In the genomic region with DNA sequence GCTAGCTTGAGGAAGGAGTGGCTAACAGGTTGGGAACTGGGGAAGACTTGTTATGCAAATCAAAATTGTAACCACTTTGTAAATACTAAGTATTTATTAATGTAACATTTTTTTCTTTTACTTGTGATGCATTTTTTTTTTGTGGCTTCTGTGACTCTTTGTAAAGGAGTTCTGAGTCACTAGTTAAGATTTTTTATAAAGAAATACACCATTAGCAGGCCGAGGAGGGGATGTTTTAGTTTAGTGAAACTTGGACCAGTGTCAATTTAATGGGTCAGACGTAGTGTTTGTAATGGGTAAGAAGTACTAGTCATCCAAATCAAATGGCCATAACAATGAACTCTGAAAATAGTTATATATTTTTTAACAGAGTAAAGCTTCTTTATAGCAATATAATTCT, we compare ENCODE assay signal across 14 cellular contexts. TPM values are rescaled to one million over a fixed set of nuclear protein-coding genes. Genes with fewer than 3 reads are reported as not detected.
DNase-seq lines count a peak whose midpoint lies in the region; ATAC-seq and TF ChIP-seq lines count a peak whose summit lies in the region.
"Had no signal": no experiment of that assay in that cellular context is flagged by ENCODE, and none has a peak within 500 bp of the region (broad histone marks: within the 10 kb centered on the region; RNA-seq: fewer than 3 reads in every experiment).

No MANE protein-coding gene starts in this region.

- H3K36me3 Mint-ChIP-seq in CD8-positive, alpha-beta memory T cell = no peaks in the 10 kb centered on the region
- H3K36me3 Mint-ChIP-seq: CD4-positive, alpha-beta memory T cell; T-cell had no signal

- peak; percentile 60 for ATAC-seq in RWPE2 (ENCODE audit: low read depth)
- ATAC-seq: T-cell had no signal

- no peaks in the 10 kb centered on the region for H3K27me3 ChIP-seq in RWPE2 (ENCODE audit: insufficient read depth, poor library complexity, severe bottlenecking)
- H3K27me3 ChIP-seq in CD8-positive, alpha-beta memory T cell (ENCODE audit: insufficient read depth, low read length, poor library complexity, severe bottlenecking) = no peaks in the 10 kb centered on the region
- H3K27me3 ChIP-seq: cardiac muscle cell, stomach had no signal

- POLR2A ChIA-PET in CD8-positive, alpha-beta memory T cell (lab: Charles Lee) = no interaction called here

- no peak overlapping the region for H3K4me3 ChIP-seq in RWPE2 (ENCODE audit: severe bottlenecking)
- H3K4me3 ChIP-seq in epithelial cell of proximal tubule (ENCODE audit: low read depth, low read length) = no peak overlapping the region
- H3K4me3 ChIP-seq in retinal pigment epithelial cell (ENCODE audit: low read length) = no peak overlapping the region
- H3K4me3 ChIP-seq in CD8-positive, alpha-beta memory T cell (ENCODE audit: low read length) = no peak overlapping the region
- H3K4me3 ChIP-seq: cardiac muscle cell, stomach had no signal

- H3K9me3 Mint-ChIP-seq in CD8-positive, alpha-beta memory T cell = peaks cover 0 to 2% (median 0%) of the 10 kb centered on the region in 5 donors
- H3K9me3 Mint-ChIP-seq: CD4-positive, alpha-beta memory T cell; T-cell had no signal

- no peak for TF ChIP-seq CTCF in RWPE2 (IDR thresholded peaks at IDR 0.05; ENCODE audit: poor library complexity, severe bottlenecking)
- no peak for TF ChIP-seq CTCF in epithelial cell of proximal tubule (conservative IDR thresholded peaks at IDR 0.05; ENCODE audit: low read depth, low read length)
- TF ChIP-seq CTCF in retinal pigment epithelial cell (conservative IDR thresholded peaks at IDR 0.05; ENCODE audit: low read depth, low read length) = no peak

- intact Hi-C loops in cardiac septum (cut with DNase I) = no loop called here

- H3K4me1 ChIP-seq in RWPE2 (ENCODE audit: insufficient read depth, poor library complexity, severe bottlenecking) = peaks cover 59% of the 10 kb centered on the region
- H3K4me1 ChIP-seq in CD8-positive, alpha-beta memory T cell (ENCODE audit: insufficient read depth, low read length) = no peaks in the 10 kb centered on the region

- no peaks in the 10 kb centered on the region for H3K4me1 Mint-ChIP-seq in CD8-positive, alpha-beta memory T cell
- H3K4me1 Mint-ChIP-seq: CD4-positive, alpha-beta memory T cell; T-cell had no signal

- CTCF ChIA-PET in CD8-positive, alpha-beta memory T cell (lab: Charles Lee) = no interaction called here

- H3K9me3 ChIP-seq in RWPE2 (ENCODE audit: severe bottlenecking) = no peaks in the 10 kb centered on the region
- H3K9me3 ChIP-seq in CD8-positive, alpha-beta memory T cell (ENCODE audit: low read length) = no peaks in the 10 kb centered on the region
- H3K9me3 ChIP-seq: stomach had no signal

- no peak overlapping the region for H3K4me3 Mint-ChIP-seq in CD8-positive, alpha-beta memory T cell
- H3K4me3 Mint-ChIP-seq: CD4-positive, alpha-beta memory T cell; T-cell had no signal

- DNase-seq in EL (peak; percentile 90), RWPE2 (ENCODE audit: low spot score) (no peak), epithelial cell of proximal tubule (ENCODE audit: low read depth) (peak; percentile 64), retinal pigment epithelial cell (ENCODE audit: low read depth) (peak; percentile 60), DMS153 treated with DMSO at 0.1 percent for 48 hours (lab: John Stamatoyannopoulos, UW; ENCODE audit: unreplicated experiment) (no peak), cardiac septum (ENCODE audit: low spot score) (no peak)
- no peak for DNase-seq in CD8-positive, alpha-beta memory T cell
- DNase-seq in stimulated activated CD4-positive, alpha-beta T cell treated with anti-CD3 and anti-CD28 coated beads, Interleukin-2, amount 100 ng/mL, for 24 hours = no peak
- DNase-seq: CD4-positive, alpha-beta memory T cell; erythroblast; NCI-H2107; stomach; T-cell had no signal

- H3K27ac ChIP-seq in RWPE2 (ENCODE audit: poor library complexity, severe bottlenecking) = peak overlapping the region; percentile 86
- H3K27ac ChIP-seq in CD8-positive, alpha-beta memory T cell (ENCODE audit: low read depth, low read length) = no peak overlapping the region
- H3K27ac ChIP-seq: cardiac muscle cell, stomach had no signal

- H3K27me3 Mint-ChIP-seq in CD8-positive, alpha-beta memory T cell = peaks cover 2% of the 10 kb centered on the region in 2 donors

- no peaks in the 10 kb centered on the region for H3K36me3 ChIP-seq in RWPE2 (ENCODE audit: low read depth)
- H3K36me3 ChIP-seq in CD8-positive, alpha-beta memory T cell (ENCODE audit: insufficient read depth, low read length) = no peaks in the 10 kb centered on the region
- H3K36me3 ChIP-seq: cardiac muscle cell, stomach had no signal

- H3K27ac Mint-ChIP-seq in CD8-positive, alpha-beta memory T cell = no peak overlapping the region
- H3K27ac Mint-ChIP-seq: CD4-positive, alpha-beta memory T cell; T-cell had no signal

RNA-seq across cellular contexts. Expression of a gene that starts 43.1 kb away (rescaled TPM):
- total RNA-seq in epithelial cell of proximal tubule (0.22 and 4.6 TPM in 2 replicates), cardiac septum (249 TPM)
- total RNA-seq in CD8-positive, alpha-beta memory T cell = 1 to 10 TPM; 1.4 to 1.5 TPM
- 0.49 TPM for polyA plus RNA-seq in CD8-positive, alpha-beta memory T cell

Comparison
In these comparisons a context has a peak if more than half of its experiments do, and no peak if none do; other contexts are left out.
1. DNase-seq: peak in EL (single experiment), epithelial cell of proximal tubule (single experiment) and retinal pigment epithelial cell (single experiment); none in RWPE2 (single experiment), DMS153 treated with DMSO at 0.1 percent for 48 hours (single experiment), CD8-positive, alpha-beta memory T cell (0 of 5), stimulated activated CD4-positive, alpha-beta T cell treated with anti-CD3 and anti-CD28 coated beads, Interleukin-2, amount 100 ng/mL, for 24 hours (0 of 2) and cardiac septum (single experiment).
2. RNA of a gene that starts 43.1 kb away (total RNA-seq): 249 TPM in cardiac septum (single experiment); 0.22 to 4.6 TPM in epithelial cell of proximal tubule and 1.4 to 1.5 TPM in CD8-positive, alpha-beta memory T cell; every median in the first group is over 10 times any median in the second.